ENCODE assay signal across 10 cellular contexts in genomic region chr13:31234729-31235128, GRCh38. TPM values are rescaled to one million over a fixed set of nuclear protein-coding genes. Genes with fewer than 3 reads are reported as not detected.
DNase-seq lines count a peak whose midpoint lies in the region; ATAC-seq and TF ChIP-seq lines count a peak whose summit lies in the region.
"Had no signal": no experiment of that assay in that cellular context is flagged by ENCODE, and none has a peak within 500 bp of the region (broad histone marks: within the 10 kb centered on the region; RNA-seq: fewer than 3 reads in every experiment).

No MANE protein-coding gene starts in this region.

- no peak for TF ChIP-seq POLR2A in breast epithelium (IDR thresholded peaks at IDR 0.05)

- H3K27me3 ChIP-seq in breast epithelium: no peaks in the 10 kb centered on the region
- H3K27me3 ChIP-seq in upper lobe of right lung: no peaks in the 10 kb centered on the region

- TF ChIP-seq CTCF in MCF 10A (IDR thresholded peaks at IDR 0.05; ENCODE audit: unreplicated experiment) (peak; percentile 24), breast epithelium (IDR thresholded peaks at IDR 0.05) (no peak), glutamatergic neuron (IDR thresholded peaks at IDR 0.05; ENCODE audit: partially characterized antibody, unreplicated experiment) (peak; percentile 43), upper lobe of right lung (IDR thresholded peaks at IDR 0.05) (no peak)

- H3K9me3 Mint-ChIP-seq in MCF 10A (ENCODE audit: unreplicated experiment) (no peaks in the 10 kb centered on the region), glutamatergic neuron (ENCODE audit: unreplicated experiment) (peaks cover 5% of the 10 kb centered on the region)

- H3K27ac ChIP-seq in breast epithelium: no peak overlapping the region
- no peak overlapping the region for H3K27ac ChIP-seq in upper lobe of right lung

- H3K4me1 Mint-ChIP-seq in MCF 10A (ENCODE audit: insufficient read depth, unreplicated experiment) (no peaks in the 10 kb centered on the region), glutamatergic neuron (ENCODE audit: low read depth, unreplicated experiment) (peaks cover 9% of the 10 kb centered on the region)
- H3K4me1 Mint-ChIP-seq: activated CD8-positive, alpha-beta memory T cell treated with anti-CD3 and anti-CD28 coated beads, Interleukin-2, amount 10 ng/mL, durations not matched to agents 7 days and 5 days had no signal

- DNase-seq in MCF 10A (ENCODE audit: unreplicated experiment) (no peak), breast epithelium (ENCODE audit: low spot score in 2 of 2) (no peak), SK-MEL-5 (ENCODE audit: low read depth, low spot score) (peak; percentile 37), glutamatergic neuron (no peak), upper lobe of right lung (no peak), inferior parietal cortex (ENCODE audit: extremely low spot score) (no peak)
- DNase-seq: activated CD8-positive, alpha-beta memory T cell treated with anti-CD3 and anti-CD28 coated beads, Interleukin-2, amount 10 ng/mL, durations not matched to agents 7 days and 5 days; SHP77 treated with DMSO at 0.1 percent for 48 hours had no signal

- H3K4me1 ChIP-seq in breast epithelium (no peaks in the 10 kb centered on the region), upper lobe of right lung (no peaks in the 10 kb centered on the region)

- H3K4me3 ChIP-seq in breast epithelium (no peak overlapping the region), upper lobe of right lung (no peak overlapping the region)

- CTCF ChIA-PET in MCF 10A (lab: Yijun Ruan, JAX): interaction anchor here (0.6 to 16.7 kb wide), 11 partner anchors 13 to 308 kb away, joined by 3 to 378 read pairs (median 8); no protein-coding TSS in a partner anchor

- H3K27me3 Mint-ChIP-seq in MCF 10A (ENCODE audit: insufficient read depth, unreplicated experiment) (no peaks in the 10 kb centered on the region), glutamatergic neuron (ENCODE audit: unreplicated experiment) (peaks cover 2% of the 10 kb centered on the region)
- H3K27me3 Mint-ChIP-seq: activated CD8-positive, alpha-beta memory T cell treated with anti-CD3 and anti-CD28 coated beads, Interleukin-2, amount 10 ng/mL, durations not matched to agents 7 days and 5 days had no signal

- H3K9me3 ChIP-seq in breast epithelium (no peaks in the 10 kb centered on the region), upper lobe of right lung (no peaks in the 10 kb centered on the region)

- H3K27ac Mint-ChIP-seq in MCF 10A (ENCODE audit: low read depth, unreplicated experiment): no peak overlapping the region
- no peak overlapping the region for H3K27ac Mint-ChIP-seq in glutamatergic neuron (ENCODE audit: unreplicated experiment)
- H3K27ac Mint-ChIP-seq: activated CD8-positive, alpha-beta memory T cell treated with anti-CD3 and anti-CD28 coated beads, Interleukin-2, amount 10 ng/mL, durations not matched to agents 7 days and 5 days had no signal

- in situ Hi-C loops in SK-MEL-5 (cut with HindIII; ENCODE audit: low pct_unique_long_range_greater_than_20kb, low sequenced_read_pairs): loop anchor here (25.0 kb wide), 1 partner anchor 178 kb away; no protein-coding TSS in a partner anchor

- POLR2A ChIA-PET in MCF 10A (lab: Yijun Ruan, JAX): no interaction called here

- H3K36me3 Mint-ChIP-seq in MCF 10A (ENCODE audit: insufficient read depth, unreplicated experiment): no peaks in the 10 kb centered on the region
- H3K36me3 Mint-ChIP-seq in glutamatergic neuron (ENCODE audit: unreplicated experiment): peaks cover 5% of the 10 kb centered on the region
- H3K36me3 Mint-ChIP-seq: activated CD8-positive, alpha-beta memory T cell treated with anti-CD3 and anti-CD28 coated beads, Interleukin-2, amount 10 ng/mL, durations not matched to agents 7 days and 5 days had no signal

- ATAC-seq in upper lobe of right lung: peak; percentile 33
- ATAC-seq in HG02610 (IDR thresholded peaks at IDR 0.05; ENCODE audit: unreplicated experiment): no peak
- ATAC-seq in GM21737 (IDR thresholded peaks at IDR 0.05; ENCODE audit: unreplicated experiment): no peak
- ATAC-seq: activated CD8-positive, alpha-beta memory T cell treated with anti-CD3 and anti-CD28 coated beads, Interleukin-2, amount 10 ng/mL, durations not matched to agents 7 days and 5 days had no signal

- H3K4me3 Mint-ChIP-seq in MCF 10A (ENCODE audit: unreplicated experiment) (no peak overlapping the region), glutamatergic neuron (ENCODE audit: unreplicated experiment) (no peak overlapping the region)
- H3K4me3 Mint-ChIP-seq: activated CD8-positive, alpha-beta memory T cell treated with anti-CD3 and anti-CD28 coated beads, Interleukin-2, amount 10 ng/mL, durations not matched to agents 7 days and 5 days had no signal

- no TSS peak for BruUV-seq in MCF 10A (replicated peaks; lab: Mats Ljungman, UMichigan)

- H3K36me3 ChIP-seq in breast epithelium (no peaks in the 10 kb centered on the region), upper lobe of right lung (no peaks in the 10 kb centered on the region)

- intact Hi-C loops in MCF 10A (cut with micrococcal nuclease): loop anchor here (5.0 kb wide), 1 partner anchor 173 kb away; no protein-coding TSS in a partner anchor
- intact Hi-C loops in breast epithelium (cut with DNase I; ENCODE audit: low total_unique reads): no loop called here
- intact Hi-C loops in upper lobe of right lung (cut with DNase I): loop anchor here (10.0 kb wide), 1 partner anchor 190 kb away; no protein-coding TSS in a partner anchor

RNA-seq across cellular contexts. Expression of gene B3GLCT, which starts 35.0 kb away (rescaled TPM):
- total RNA-seq in MCF 10A (2022): 1.7 and 1.9 TPM in 2 replicates
- 10 to 100 TPM in 2 of 3 donors, 1 to 10 TPM in 1; 7.5 to 19.2 (median 10.5) TPM for total RNA-seq in breast epithelium
- total RNA-seq in SK-MEL-5 (2014; rRNA removed; shearing (Covaris generic)): 7.7 and 8.2 TPM in 2 replicates
- polyA plus RNA-seq in SK-MEL-5 (2015; cell fraction: cytosol; rRNA removed): 4.0 and 4.5 TPM in 2 replicates
- polyA plus RNA-seq in SK-MEL-5 (2015; cell fraction: nucleus; rRNA removed): 4.1 and 6.2 TPM in 2 replicates
- 11.6 TPM for total RNA-seq in glutamatergic neuron (ENCODE audit: unreplicated experiment)
- total RNA-seq in upper lobe of right lung: 6.7 TPM

Comparison
In these comparisons a context has a peak if more than half of its experiments do, and no peak if none do; other contexts are left out.
1. CTCF ChIP-seq: peak in MCF 10A (single experiment) and glutamatergic neuron (single experiment); none in breast epithelium (0 of 3) and upper lobe of right lung (single experiment).